In genomic region chr2:187372213-187372612, GRCh38 we compare ENCODE assay signal across 17 cellular contexts.
A peak's percentile ranks its signal among the peaks of the same experiment; 100 is the strongest.
DNase-seq lines count a peak whose midpoint lies in the region; ATAC-seq and TF ChIP-seq lines count a peak whose summit lies in the region.
"Had no signal": no experiment of that assay in that cellular context is flagged by ENCODE, and none has a peak within 500 bp of the region (broad histone marks: within the 10 kb centered on the region; RNA-seq: fewer than 3 reads in every experiment).

No MANE protein-coding gene starts in this region.

- H3K9ac ChIP-seq in IMR-90 (ENCODE audit: low read depth, low read length) (no peak overlapping the region), fibroblast of lung (ENCODE audit: insufficient read depth, low read length) (no peak overlapping the region), trophoblast cell (ENCODE audit: low read length) (no peak overlapping the region)

- H4K20me1 ChIP-seq in IMR-90 (ENCODE audit: insufficient read depth, low read length) (no peaks in the 10 kb centered on the region), fibroblast of lung (ENCODE audit: control insufficient read depth, extremely low read depth, insufficient read depth, low read length) (no peaks in the 10 kb centered on the region)

- H2AK9ac ChIP-seq in IMR-90 (replicated peaks; ENCODE audit: low read depth, low read length, poor library complexity), result no peak overlapping the region

- H2BK20ac ChIP-seq in IMR-90 (ENCODE audit: low read depth, low read length), result no peak overlapping the region

- H3K56ac ChIP-seq in IMR-90 (ENCODE audit: extremely low read depth, insufficient read depth, low read length), result no peak overlapping the region

- H2BK12ac ChIP-seq in trophoblast cell (ENCODE audit: low read length), result no peak overlapping the region

- no peak for TF ChIP-seq CTCF in IMR-90 (conservative IDR thresholded peaks at IDR 0.05; ENCODE audit: low read depth, low read length)
- TF ChIP-seq CTCF in fibroblast of lung (conservative IDR thresholded peaks at IDR 0.05 in 1 of 2, IDR thresholded peaks at IDR 0.05 in 1 of 2; ENCODE audit: low read depth in 1 of 2, low read length in 2 of 2), result no peak

- H3K23ac ChIP-seq in IMR-90 (ENCODE audit: low read depth, low read length) (no peak overlapping the region), trophoblast cell (ENCODE audit: low read length) (no peak overlapping the region)

- no peak overlapping the region for H3K4ac ChIP-seq in IMR-90 (ENCODE audit: low read depth, low read length)
- H3K4ac ChIP-seq in trophoblast cell (ENCODE audit: low read depth, low read length), result no peak overlapping the region

- H2AFZ ChIP-seq in ACC112 (ENCODE audit: low read length, unreplicated experiment) (peak overlapping the region; percentile 81), IMR-90 (replicated peaks; ENCODE audit: low read length, poor library complexity) (no peak overlapping the region), fibroblast of lung (ENCODE audit: low read length) (no peak overlapping the region), trophoblast cell (ENCODE audit: insufficient read depth, low read length, poor library complexity) (no peak overlapping the region)

- H4K5ac ChIP-seq in IMR-90 (ENCODE audit: low read depth, low read length), result no peak overlapping the region

- no peak overlapping the region for H4K91ac ChIP-seq in IMR-90 (ENCODE audit: insufficient read depth, low read depth, low read length)
- no peak overlapping the region for H4K91ac ChIP-seq in trophoblast cell (ENCODE audit: low read depth, low read length)

- DNase-seq in IMR-90 (peak; percentile 27), fibroblast of lung (ENCODE audit: low read depth in 2 of 2) (peak; percentile 56 to 75), medulla oblongata (ENCODE audit: extremely low spot score) (peak; percentile 30), trophoblast cell (no peak), head of caudate nucleus (no peak)
- no peak for DNase-seq in activated CD4-positive, CD25-positive, alpha-beta regulatory T cell treated with anti-CD3 and anti-CD28 coated beads, Interleukin-2, amount 50 U/mL, for 72 hours
- DNase-seq: activated CD8-positive, alpha-beta memory T cell treated with anti-CD3 and anti-CD28 coated beads, Interleukin-2, amount 10 ng/mL, durations not matched to agents 7 days and 5 days; activated effector memory CD4-positive, alpha-beta T cell treated with Interleukin-2 at 50 U/mL for 16 hours; adrenal gland; endodermal cell; mesendoderm; stimulated activated naive CD4-positive, alpha-beta T cell treated with Interleukin-2 at 50 U/mL for 16 hours; T-helper 2 cell; upper lobe of right lung had no signal

- CTCF ChIA-PET in IMR-90 (lab: Yijun Ruan, JAX), result interaction anchor here (0.6 kb wide), 1 partner anchor 1196 kb away, joined by 3 read pairs; no protein-coding TSS in a partner anchor

- H3K9me3 ChIP-seq in IMR-90 (ENCODE audit: control insufficient read depth, insufficient read depth, low read length) (no peaks in the 10 kb centered on the region), fibroblast of lung (ENCODE audit: control insufficient read depth, insufficient read depth, low read depth, low read length) (no peaks in the 10 kb centered on the region), trophoblast cell (ENCODE audit: insufficient read depth, low read depth, low read length) (no peaks in the 10 kb centered on the region)
- H3K9me3 ChIP-seq: adrenal gland, upper lobe of right lung had no signal

- H3K14ac ChIP-seq in IMR-90 (replicated peaks; ENCODE audit: low read depth, low read length) (no peak overlapping the region), trophoblast cell (ENCODE audit: low read length) (no peak overlapping the region)

- no peaks in the 10 kb centered on the region for H3K36me3 ChIP-seq in ACC112 (ENCODE audit: insufficient read depth, low read length)
- H3K36me3 ChIP-seq in IMR-90 (ENCODE audit: control insufficient read depth, insufficient read depth, low read length), result no peaks in the 10 kb centered on the region
- H3K36me3 ChIP-seq in fibroblast of lung (ENCODE audit: control insufficient read depth, insufficient read depth, low read length), result no peaks in the 10 kb centered on the region
- H3K36me3 ChIP-seq in trophoblast cell (ENCODE audit: control insufficient read depth in 1 of 2, insufficient read depth in 2 of 2, low read length in 2 of 2), result no peaks in the 10 kb centered on the region
- H3K36me3 ChIP-seq: upper lobe of right lung had no signal

- no peak overlapping the region for H3K4me2 ChIP-seq in IMR-90 (ENCODE audit: low read depth, low read length)
- no peak overlapping the region for H3K4me2 ChIP-seq in fibroblast of lung (ENCODE audit: extremely low read depth, insufficient read depth, low read length)
- H3K4me2 ChIP-seq in trophoblast cell (ENCODE audit: low read length), result no peak overlapping the region

- no peak for TF ChIP-seq POLR2A in IMR-90 (IDR thresholded peaks at IDR 0.05; ENCODE audit: low read depth, low read length)

- BruUV-seq in IMR-90 (replicated peaks; lab: Mats Ljungman, UMichigan), result no TSS peak

- intact Hi-C loops in IMR-90 (cut with micrococcal nuclease) (no loop called here), head of caudate nucleus (cut with DNase I) (no loop called here)

- WGBS in IMR-90 (ENCODE audit: extremely low coverage in 2 of 2, insufficient read length in 1 of 2), 2 experiments, result no CpG with 5 or more reads among the region's 3 CpGs
- no CpG with 5 or more reads among the region's 3 CpGs for WGBS in trophoblast cell (ENCODE audit: extremely low coverage, insufficient coverage, insufficient read length)

- H3K18ac ChIP-seq in IMR-90 (ENCODE audit: low read depth, low read length) (no peak overlapping the region), trophoblast cell (ENCODE audit: low read length) (no peak overlapping the region)

- ATAC-seq in IMR-90 (ENCODE audit: low read depth) (no peak), HG03025 (IDR thresholded peaks at IDR 0.05; ENCODE audit: low FRiP score, unreplicated experiment) (no peak)
- ATAC-seq: activated CD4-positive, CD25-positive, alpha-beta regulatory T cell treated with anti-CD3 and anti-CD28 coated beads, Interleukin-2, amount 50 U/mL, for 24 hours; activated CD8-positive, alpha-beta memory T cell treated with anti-CD3 and anti-CD28 coated beads, Interleukin-2, amount 10 ng/mL, durations not matched to agents 7 days and 5 days; upper lobe of right lung had no signal

- no peak overlapping the region for H4K12ac ChIP-seq in trophoblast cell (ENCODE audit: low read depth, low read length)

- TF ChIP-seq RAD21 in IMR-90 (IDR thresholded peaks at IDR 0.05; ENCODE audit: low read length), result no peak

- H2AK5ac ChIP-seq in IMR-90 (ENCODE audit: low read depth, low read length) (no peak overlapping the region), trophoblast cell (ENCODE audit: low read length) (no peak overlapping the region)

- no peak overlapping the region for H2BK15ac ChIP-seq in IMR-90 (ENCODE audit: low read depth, low read length)

- H4K8ac ChIP-seq in IMR-90 (ENCODE audit: low read depth in 2 of 2, low read length in 2 of 2), result no peak overlapping the region
- no peak overlapping the region for H4K8ac ChIP-seq in trophoblast cell (ENCODE audit: low read depth, low read length)

- POLR2A ChIA-PET in IMR-90 (lab: Charles Lee; ENCODE audit: unreplicated experiment), result no interaction called here

- H3K27ac ChIP-seq in ACC112 (ENCODE audit: low read depth, low read length) (peak overlapping the region; percentile 23; the same call in 1 of the 2 replicates), IMR-90 (ENCODE audit: insufficient read depth, low read length) (no peak overlapping the region), fibroblast of lung (ENCODE audit: insufficient read depth, low read length) (no peak overlapping the region), trophoblast cell (ENCODE audit: low read depth, low read length) (no peak overlapping the region)
- H3K27ac ChIP-seq: adrenal gland, upper lobe of right lung had no signal

- H3K27me3 ChIP-seq in ACC112 (ENCODE audit: insufficient read depth, low read length) (no peaks in the 10 kb centered on the region), IMR-90 (ENCODE audit: control insufficient read depth, insufficient read depth, low read length) (no peaks in the 10 kb centered on the region), fibroblast of lung (ENCODE audit: control insufficient read depth, insufficient read depth, low read length) (no peaks in the 10 kb centered on the region), trophoblast cell (ENCODE audit: insufficient read depth, low read length) (no peaks in the 10 kb centered on the region)
- H3K27me3 ChIP-seq: adrenal gland, upper lobe of right lung had no signal

- H3K9me1 ChIP-seq in IMR-90 (ENCODE audit: insufficient read depth, low read length), result no peaks in the 10 kb centered on the region

- H3K79me1 ChIP-seq in IMR-90 (ENCODE audit: low read depth in 1 of 2, low read length in 2 of 2), result no peaks in the 10 kb centered on the region
- no peaks in the 10 kb centered on the region for H3K79me1 ChIP-seq in trophoblast cell (ENCODE audit: low read length)

- H2BK5ac ChIP-seq in IMR-90 (ENCODE audit: low read depth, low read length, poor library complexity, severe bottlenecking) (no peak overlapping the region), trophoblast cell (ENCODE audit: low read depth, low read length, poor library complexity) (no peak overlapping the region)

- H3K79me2 ChIP-seq in ACC112 (ENCODE audit: control insufficient read depth, insufficient read depth, low read length, unreplicated experiment), result no peaks in the 10 kb centered on the region
- no peaks in the 10 kb centered on the region for H3K79me2 ChIP-seq in fibroblast of lung (ENCODE audit: control insufficient read depth, insufficient read depth, low read length)
- no peaks in the 10 kb centered on the region for H3K79me2 ChIP-seq in trophoblast cell (ENCODE audit: control insufficient read depth, insufficient read depth, low read length, poor library complexity)

- dilution Hi-C loops in IMR-90 (cut with HindIII; ENCODE audit: low sequenced_read_pairs, unreplicated experiment), result no loop called here

- H3K4me1 ChIP-seq in ACC112 (ENCODE audit: control insufficient read depth, insufficient read depth, low read length, unreplicated experiment) (peaks cover 17% of the 10 kb centered on the region), IMR-90 (ENCODE audit: control insufficient read depth, insufficient read depth, low read length) (no peaks in the 10 kb centered on the region), fibroblast of lung (ENCODE audit: control insufficient read depth, extremely low read depth, insufficient read depth, low read length) (no peaks in the 10 kb centered on the region), trophoblast cell (ENCODE audit: control insufficient read depth in 1 of 2, insufficient read depth in 2 of 2, low read length in 2 of 2) (no peaks in the 10 kb centered on the region)
- H3K4me1 ChIP-seq: adrenal gland, upper lobe of right lung had no signal

- no peak overlapping the region for H2BK120ac ChIP-seq in IMR-90 (ENCODE audit: low read depth, low read length)
- no peak overlapping the region for H2BK120ac ChIP-seq in trophoblast cell (ENCODE audit: insufficient read depth, low read length, poor library complexity)

- in situ Hi-C loops in IMR-90 (cut with MboI; ENCODE audit: low sequenced_read_pairs), result no loop called here

- H3K4me3 ChIP-seq in ACC112 (ENCODE audit: low read depth, low read length), result peak overlapping the region; percentile 55
- H3K4me3 ChIP-seq in IMR-90 (ENCODE audit: insufficient read depth, low read depth, low read length), result no peak overlapping the region
- no peak overlapping the region for H3K4me3 ChIP-seq in fibroblast of lung (replicated peaks in 1 of 4; ENCODE audit: control extremely low read depth in 1 of 4, insufficient read depth in 1 of 4, low read depth in 3 of 4, low read length in 4 of 4)
- no peak overlapping the region for H3K4me3 ChIP-seq in trophoblast cell (ENCODE audit: low read depth, low read length)
- H3K4me3 ChIP-seq: adrenal gland, upper lobe of right lung had no signal

Comparison
In these comparisons a context has a peak if more than half of its experiments do, and no peak if none do; other contexts are left out.
1. DNase-seq: peak in IMR-90 (single experiment), fibroblast of lung (2 of 2) and medulla oblongata (single experiment); none in trophoblast cell (0 of 2), activated CD4-positive, CD25-positive, alpha-beta regulatory T cell treated with anti-CD3 and anti-CD28 coated beads, Interleukin-2, amount 50 U/mL, for 72 hours (single experiment) and head of caudate nucleus (0 of 42).